Comparison of ENCODE assay signal across 1 cellular context in genomic region chr6:136552054-136552453, GRCh38.
TF ChIP-seq lines count a peak whose summit lies in the region.

No MANE protein-coding gene starts in this region.

TF ChIP-seq in GM23338, 12 proteins besides CTCF, POLR2A, EP300 and RAD21 (continued from another document):
- TF ChIP-seq POLR2AphosphoS5 (IDR thresholded peaks at IDR 0.05; ENCODE audit: low read depth) (no peak), ZNF331 (CRISPR knock-in tag; IDR thresholded peaks at IDR 0.05; ENCODE audit: low read depth) (no peak), STAT1 (IDR thresholded peaks at IDR 0.05; ENCODE audit: unreplicated experiment) (no peak), EZH2 (IDR thresholded peaks at IDR 0.05; ENCODE audit: low read depth, unreplicated experiment) (no peak), EZH2phosphoT487 (IDR thresholded peaks at IDR 0.05; ENCODE audit: unreplicated experiment) (no peak), ZNF114 (CRISPR knock-in tag; IDR thresholded peaks at IDR 0.05) (no peak), REST (IDR thresholded peaks at IDR 0.05; ENCODE audit: unreplicated experiment) (no peak), JUNB (IDR thresholded peaks at IDR 0.05; ENCODE audit: unreplicated experiment) (no peak), NANOG (IDR thresholded peaks at IDR 0.05; ENCODE audit: borderline replicate concordance) (no peak)
